14 cellular contexts compared by ENCODE assay signal in the genomic region with DNA sequence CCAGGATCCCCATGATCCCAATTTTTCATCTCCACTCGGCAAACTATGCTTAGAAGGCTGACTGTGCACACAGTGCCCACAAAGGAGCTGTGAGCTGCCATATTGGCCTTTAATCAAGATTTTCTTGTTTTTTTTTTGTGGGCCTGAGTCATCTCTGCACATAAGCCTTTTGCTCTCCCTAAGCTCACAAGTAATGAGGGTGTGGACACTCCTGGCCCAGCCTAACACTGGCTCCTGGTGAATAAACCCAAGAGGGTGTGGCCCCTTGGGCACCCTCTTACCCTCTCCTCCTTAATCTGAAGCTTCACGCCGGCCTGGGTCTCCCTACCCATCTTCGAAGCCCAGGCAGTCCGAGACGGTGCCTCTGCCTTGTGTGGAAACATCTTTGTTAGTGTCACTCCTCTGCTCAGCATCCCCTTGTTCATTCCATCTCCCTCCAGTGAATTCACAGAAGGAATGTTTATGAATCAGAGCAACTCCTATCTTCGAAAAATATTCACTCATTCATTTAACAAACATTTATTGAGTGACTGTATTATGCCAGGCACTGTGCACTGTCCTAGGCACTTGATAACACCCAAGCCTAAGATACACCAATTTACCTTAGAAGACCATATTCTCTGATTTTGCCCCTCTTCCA. TPM values are rescaled to one million over a fixed set of nuclear protein-coding genes. Genes with fewer than 3 reads are reported as not detected.
DNase-seq lines count a peak whose midpoint lies in the region; ATAC-seq, FAIRE-seq and TF ChIP-seq lines count a peak whose summit lies in the region.
"Had no signal": no experiment of that assay in that cellular context is flagged by ENCODE, and none has a peak within 500 bp of the region (broad histone marks: within the 10 kb centered on the region; RNA-seq: fewer than 3 reads in every experiment).

No MANE protein-coding gene starts in this region.

- no peak overlapping the region for H4K91ac ChIP-seq in H1 (replicated peaks; ENCODE audit: insufficient read length, low read length)

- intact Hi-C loops in activated naive CD4-positive, alpha-beta T cell treated with anti-CD3 and anti-CD28 coated beads for 36 hours (cut with micrococcal nuclease): no loop called here

- H3K9me3 Mint-ChIP-seq in progenitor cell of endocrine pancreas (ENCODE audit: low read depth): no peaks in the 10 kb centered on the region
- H3K9me3 Mint-ChIP-seq in activated naive CD4-positive, alpha-beta T cell treated with anti-CD3 and anti-CD28 coated beads for 36 hours: no peaks in the 10 kb centered on the region
- H3K9me3 Mint-ChIP-seq: activated CD4-positive, alpha-beta T cell treated with anti-CD3 and anti-CD28 coated beads, Interleukin-2, amount 10 ng/mL, durations not matched to agents 7 days and 5 days; activated naive CD8-positive, alpha-beta T cell treated with anti-CD3 and anti-CD28 coated beads for 36 hours; naive B cell had no signal

- H2BK20ac ChIP-seq in H1 (ENCODE audit: low read length): no peak overlapping the region

- H3K27ac Mint-ChIP-seq in progenitor cell of endocrine pancreas: peak overlapping the region; percentile 51
- H3K27ac Mint-ChIP-seq in activated naive CD4-positive, alpha-beta T cell treated with anti-CD3 and anti-CD28 coated beads for 36 hours: no peak overlapping the region
- H3K27ac Mint-ChIP-seq: activated CD4-positive, alpha-beta T cell treated with anti-CD3 and anti-CD28 coated beads, Interleukin-2, amount 10 ng/mL, durations not matched to agents 7 days and 5 days; activated naive CD8-positive, alpha-beta T cell treated with anti-CD3 and anti-CD28 coated beads for 36 hours had no signal

- no peak for TF ChIP-seq EP300 in H1 (IDR thresholded peaks at IDR 0.05; ENCODE audit: borderline replicate concordance in 1 of 2, low read depth in 2 of 2, low read length in 2 of 2)

- H4K20me1 ChIP-seq in H1 (replicated peaks in 1 of 2; ENCODE audit: control insufficient read depth in 1 of 2, insufficient read depth in 2 of 2, low read length in 2 of 2): peaks cover 0 to 1% of the 10 kb centered on the region in 2 experiments

- H3K4me1 ChIP-seq in H1 (replicated peaks in 1 of 4; ENCODE audit: control insufficient read depth in 3 of 4, insufficient read depth in 4 of 4, low read length in 3 of 4): peaks cover 0 to 9% (median 4%) of the 10 kb centered on the region in 4 experiments; a peak in 6 of 7 replicates

- peaks cover 4 to 42% (median 19%) of the 10 kb centered on the region in 4 experiments; a peak in 7 of 8 replicates for H3K36me3 ChIP-seq in H1 (ENCODE audit: control insufficient read depth in 2 of 4, insufficient read depth in 4 of 4, low read length in 3 of 4)

- H3K56ac ChIP-seq in H1 (replicated peaks; ENCODE audit: insufficient read length, low read depth, low read length): no peak overlapping the region

- no peaks in the 10 kb centered on the region for H3K23me2 ChIP-seq in H1 (ENCODE audit: low read depth, low read length)

- DNase-seq in ELR (ENCODE audit: low read depth) (peak; percentile 37), LHCN-M2 (ENCODE audit: low read depth) (peak; percentile 62), H1 (ENCODE audit: low read depth in 1 of 2, low spot score in 2 of 2) (no peak), progenitor cell of endocrine pancreas (ENCODE audit: low spot score, unreplicated experiment) (no peak), GM19239 (ENCODE audit: insufficient read length, low spot score) (no peak)
- no peak for DNase-seq in activated naive CD4-positive, alpha-beta T cell treated with anti-CD3 and anti-CD28 coated beads for 36 hours
- no peak for DNase-seq in activated CD4-positive, alpha-beta T cell treated with anti-CD3 and anti-CD28 coated beads, Interleukin-2, amount 50 U/mL, for 4 hours
- DNase-seq: activated CD4-positive, alpha-beta T cell treated with anti-CD3 and anti-CD28 coated beads, Interleukin-2, amount 10 ng/mL, durations not matched to agents 7 days and 5 days; activated naive CD8-positive, alpha-beta T cell treated with anti-CD3 and anti-CD28 coated beads for 36 hours; naive B cell; NCI-H1092; NCI-H526 treated with DMSO at 0.1 percent for 48 hours; stimulated activated naive CD4-positive, alpha-beta T cell treated with Interleukin-2 at 50 U/mL for 16 hours had no signal

- no peak overlapping the region for H3K18ac ChIP-seq in H1 (ENCODE audit: extremely low read depth, low read length)

- H2BK120ac ChIP-seq in H1 (replicated peaks; ENCODE audit: low read depth, low read length): no peak overlapping the region

- no peak overlapping the region for H2BK15ac ChIP-seq in H1 (ENCODE audit: low read length)

- POLR2A ChIA-PET in H1 (lab: Charles Lee; ENCODE audit: partially characterized antibody): no interaction called here

- H2AFZ ChIP-seq in H1 (ENCODE audit: low read length): no peak overlapping the region

- H2AK5ac ChIP-seq in H1 (ENCODE audit: low read depth, low read length): no peak overlapping the region

- WGBS in H1 (ENCODE audit: extremely low coverage in 1 of 2, insufficient coverage in 1 of 2, insufficient read length in 1 of 2, insufficient replicate concordance in 2 of 2, low coverage in 1 of 2, low lambda C conversion rate in 2 of 2, missing lambda C conversion rate in 1 of 2), 2 experiments: 92% methylated on average over 7 of the region's 7 CpGs; no CpG with 5 or more reads in 1 of the 2 experiments

- FAIRE-seq in H1 (lab: Jason Lieb, UNC) (no peak), GM19239 (lab: Jason Lieb, UNC) (no peak)

- no peak overlapping the region for H3K14ac ChIP-seq in H1 (ENCODE audit: insufficient read length)

- no peak overlapping the region for H3K23ac ChIP-seq in H1 (ENCODE audit: insufficient read length)

- H3K36me3 Mint-ChIP-seq in progenitor cell of endocrine pancreas (ENCODE audit: insufficient read depth): peaks cover 3% of the 10 kb centered on the region
- peaks cover 4% of the 10 kb centered on the region for H3K36me3 Mint-ChIP-seq in activated naive CD4-positive, alpha-beta T cell treated with anti-CD3 and anti-CD28 coated beads for 36 hours (ENCODE audit: low read depth)
- H3K36me3 Mint-ChIP-seq: activated naive CD8-positive, alpha-beta T cell treated with anti-CD3 and anti-CD28 coated beads for 36 hours; naive B cell had no signal

- H3K4me3 ChIP-seq in H1 (ENCODE audit: extremely low read depth in 1 of 4, insufficient read depth in 2 of 4, low read depth in 3 of 4, low read length in 4 of 4): no peak overlapping the region

- TF ChIP-seq RAD21 in H1 (IDR thresholded peaks at IDR 0.05 in 1 of 2, conservative IDR thresholded peaks at IDR 0.05 in 1 of 2; ENCODE audit: low read depth in 2 of 2, low read length in 2 of 2): no peak

- no peak for TF ChIP-seq POLR2A in H1 (IDR thresholded peaks at IDR 0.05; ENCODE audit: control extremely low read depth in 1 of 2, low read depth in 2 of 2, low read length in 2 of 2)

- ATAC-seq in GM21717 (IDR thresholded peaks at IDR 0.05; ENCODE audit: unreplicated experiment): no peak

- H3K4me1 Mint-ChIP-seq in progenitor cell of endocrine pancreas (ENCODE audit: low read depth): no peaks in the 10 kb centered on the region
- H3K4me1 Mint-ChIP-seq in activated naive CD4-positive, alpha-beta T cell treated with anti-CD3 and anti-CD28 coated beads for 36 hours (ENCODE audit: low read depth): peaks cover 13% of the 10 kb centered on the region
- H3K4me1 Mint-ChIP-seq: activated CD4-positive, alpha-beta T cell treated with anti-CD3 and anti-CD28 coated beads, Interleukin-2, amount 10 ng/mL, durations not matched to agents 7 days and 5 days; naive B cell had no signal

- H4K8ac ChIP-seq in H1 (ENCODE audit: extremely low read depth, insufficient read depth, low read length): no peak overlapping the region

- no peaks in the 10 kb centered on the region for H3K79me1 ChIP-seq in H1 (ENCODE audit: low read depth, low read length)

- no peaks in the 10 kb centered on the region for H3K27me3 ChIP-seq in H1 (replicated peaks in 1 of 4; ENCODE audit: control insufficient read depth in 3 of 4, extremely low read depth in 1 of 4, insufficient read depth in 3 of 4, low read length in 3 of 4)

- H4K5ac ChIP-seq in H1 (ENCODE audit: insufficient read length, low read depth, low read length): no peak overlapping the region

- no peaks in the 10 kb centered on the region for H3K27me3 Mint-ChIP-seq in progenitor cell of endocrine pancreas
- H3K27me3 Mint-ChIP-seq in activated naive CD4-positive, alpha-beta T cell treated with anti-CD3 and anti-CD28 coated beads for 36 hours (ENCODE audit: low read depth): no peaks in the 10 kb centered on the region
- H3K27me3 Mint-ChIP-seq: activated CD4-positive, alpha-beta T cell treated with anti-CD3 and anti-CD28 coated beads, Interleukin-2, amount 10 ng/mL, durations not matched to agents 7 days and 5 days; activated naive CD8-positive, alpha-beta T cell treated with anti-CD3 and anti-CD28 coated beads for 36 hours; naive B cell had no signal

- no peak overlapping the region for H3K27ac ChIP-seq in H1 (ENCODE audit: low read depth, low read length)

- peak overlapping the region; percentile 60; the same call in 1 of the 2 replicates for H2BK12ac ChIP-seq in H1 (ENCODE audit: low read depth, low read length)

- CTCF ChIA-PET in H1 (lab: Charles Lee; ENCODE audit: partially characterized antibody): interaction anchor here (1.2 to 1.4 kb wide), 2 partner anchors 9 to 293 kb away, joined by 3 to 4 read pairs; no protein-coding TSS in a partner anchor
- CTCF ChIA-PET in activated naive CD4-positive, alpha-beta T cell treated with anti-CD3 and anti-CD28 coated beads for 36 hours (lab: Charles Lee): no interaction called here

- no peak overlapping the region for H3K4me2 ChIP-seq in H1 (ENCODE audit: insufficient read depth in 1 of 2, low read depth in 2 of 2, low read length in 2 of 2)

- no peaks in the 10 kb centered on the region for H3K9me3 ChIP-seq in H1 (ENCODE audit: insufficient read depth in 2 of 2, low read depth in 1 of 2, low read length in 1 of 2)

- no peak overlapping the region for H3K4me3 Mint-ChIP-seq in progenitor cell of endocrine pancreas (ENCODE audit: low read depth)
- no peak overlapping the region for H3K4me3 Mint-ChIP-seq in activated naive CD4-positive, alpha-beta T cell treated with anti-CD3 and anti-CD28 coated beads for 36 hours
- H3K4me3 Mint-ChIP-seq: activated CD4-positive, alpha-beta T cell treated with anti-CD3 and anti-CD28 coated beads, Interleukin-2, amount 10 ng/mL, durations not matched to agents 7 days and 5 days; activated naive CD8-positive, alpha-beta T cell treated with anti-CD3 and anti-CD28 coated beads for 36 hours; naive B cell had no signal

- H3K79me2 ChIP-seq in H1 (ENCODE audit: control insufficient read depth in 1 of 2, insufficient read depth in 2 of 2, low read length in 2 of 2): no peaks in the 10 kb centered on the region

- H3K9ac ChIP-seq in H1 (replicated peaks in 1 of 4; ENCODE audit: extremely low read depth in 1 of 4, low read depth in 3 of 4, low read length in 3 of 4): no peak overlapping the region

- TF ChIP-seq CTCF in H1 (IDR thresholded peaks at IDR 0.05; ENCODE audit: control extremely low read depth in 1 of 3, insufficient read depth in 1 of 3, low read depth in 1 of 3, low read length in 3 of 3) (no peak), progenitor cell of endocrine pancreas (IDR thresholded peaks at IDR 0.05; ENCODE audit: unreplicated experiment) (no peak)

- no peak overlapping the region for H2BK5ac ChIP-seq in H1 (ENCODE audit: low read depth, low read length)

- H3K4ac ChIP-seq in H1 (replicated peaks; ENCODE audit: insufficient read length, low read depth, low read length): no peak overlapping the region

RNA-seq across cellular contexts. Expression of a gene that starts 22.2 kb away (rescaled TPM):
- total RNA-seq in LHCN-M2 (2014; rRNA removed) (53.0 and 58.1 TPM in 2 replicates), progenitor cell of endocrine pancreas (22.0 and 22.5 TPM in 2 replicates)
- 28.9 TPM for polyA plus RNA-seq in LHCN-M2 (2012)
- total RNA-seq in H1 (2021; fragmentation: NEBNext Ultra II Directional; extraction: Animal tissue kit (Norgen Biotek cat#: 25700)): 32.0 and 33.6 TPM in 2 replicates
- 13.2 and 20.5 TPM in 2 replicates for polyA plus RNA-seq in H1 (2011; rRNA removed)
- polyA plus RNA-seq in H1 (2011; cell fraction: cytosol; rRNA removed): 28.0 TPM
- 5.8 TPM for polyA plus RNA-seq in H1 (2011; cell fraction: nucleus; rRNA removed)
- 17.5 to 26.9 TPM (median 19.3 TPM) in 4 replicates for polyA plus RNA-seq in H1 (2012, experiment 1 of 2)
- polyA plus RNA-seq in H1 (2012, experiment 2 of 2): 4.3 TPM
- 30.8 TPM for polyA plus RNA-seq in H1 (2013, experiment 1 of 2)
- 33.4 TPM for polyA plus RNA-seq in H1 (2013, experiment 2 of 2)
- 10.7 and 13.1 TPM in 2 replicates for polyA minus RNA-seq in H1 (2011; rRNA and poly(A)+ RNA removed)
- polyA minus RNA-seq in H1 (2011; cell fraction: cytosol; rRNA and poly(A)+ RNA removed): 8.7 TPM
- polyA minus RNA-seq in H1 (2011; cell fraction: nucleus; rRNA and poly(A)+ RNA removed): 9.8 TPM
- 10 to 100 TPM; 39.7 to 40.7 TPM for total RNA-seq in activated naive CD4-positive, alpha-beta T cell treated with anti-CD3 and anti-CD28 coated beads for 36 hours

RNA-seq across cellular contexts. Expression of a gene that starts 45.1 kb away (rescaled TPM):
- total RNA-seq in LHCN-M2 (2014; rRNA removed) (0.17 TPM in 1 of 2 replicates, not detected in the other), progenitor cell of endocrine pancreas (1.3 and 1.4 TPM in 2 replicates)
- polyA plus RNA-seq in LHCN-M2 (2012): 0.13 TPM
- total RNA-seq in H1 (2021; fragmentation: NEBNext Ultra II Directional; extraction: Animal tissue kit (Norgen Biotek cat#: 25700)): 0.98 and 1.4 TPM in 2 replicates
- polyA plus RNA-seq in H1 (2011; rRNA removed): 0.53 and 1.4 TPM in 2 replicates
- polyA plus RNA-seq in H1 (2011; cell fraction: cytosol; rRNA removed): 0.87 TPM
- 1.2 TPM for polyA plus RNA-seq in H1 (2011; cell fraction: nucleus; rRNA removed)
- 1.3 to 2.4 TPM (median 2.3 TPM) in 4 replicates for polyA plus RNA-seq in H1 (2012, experiment 1 of 2)
- not detected for polyA plus RNA-seq in H1 (2012, experiment 2 of 2)
- polyA plus RNA-seq in H1 (2013, experiment 1 of 2): 0.26 TPM
- polyA plus RNA-seq in H1 (2013, experiment 2 of 2): 0.26 TPM
- polyA minus RNA-seq in H1 (2011; rRNA and poly(A)+ RNA removed): 0.76 and 0.83 TPM in 2 replicates
- not detected for polyA minus RNA-seq in H1 (2011; cell fraction: cytosol; rRNA and poly(A)+ RNA removed)
- polyA minus RNA-seq in H1 (2011; cell fraction: nucleus; rRNA and poly(A)+ RNA removed): 0.60 TPM
- 1 to 10 TPM; 2.5 to 2.7 TPM for total RNA-seq in activated naive CD4-positive, alpha-beta T cell treated with anti-CD3 and anti-CD28 coated beads for 36 hours

Comparison
In these comparisons a context has a peak if more than half of its experiments do, and no peak if none do; other contexts are left out.
1. DNase-seq: peak in ELR (single experiment) and LHCN-M2 (single experiment); none in H1 (0 of 2), progenitor cell of endocrine pancreas (single experiment), GM19239 (single experiment), activated naive CD4-positive, alpha-beta T cell treated with anti-CD3 and anti-CD28 coated beads for 36 hours (single experiment) and activated CD4-positive, alpha-beta T cell treated with anti-CD3 and anti-CD28 coated beads, Interleukin-2, amount 50 U/mL, for 4 hours (0 of 2).